In genomic region chr12:67484788-67485480, GRCh38 we compare ENCODE assay signal across 11 cellular contexts.
DNase-seq lines count a peak whose midpoint lies in the region; ATAC-seq lines count a peak whose summit lies in the region.
"Had no signal": no experiment of that assay in that cellular context is flagged by ENCODE, and none has a peak within 500 bp of the region (broad histone marks: within the 10 kb centered on the region; RNA-seq: fewer than 3 reads in every experiment).

No MANE protein-coding gene starts in this region.

- peak; percentile 19 for DNase-seq in activated CD4-positive, alpha-beta T cell treated with anti-CD3 and anti-CD28 coated beads for 36 hours
- DNase-seq in activated CD4-positive, alpha-beta T cell treated with anti-CD3 and anti-CD28 coated beads for 1 hour, result no peak
- DNase-seq in activated CD4-positive, alpha-beta T cell treated with anti-CD3 and anti-CD28 coated beads, Interleukin-2, amount 10 ng/mL, durations not matched to agents 7 days and 5 days, result peak; percentile 27
- peak in 3 of 10 donors; percentile 19 to 27 (median 26) for DNase-seq in naive thymus-derived CD8-positive, alpha-beta T cell
- no peak for DNase-seq in hippocampal formation (lab: John Stamatoyannopoulos, UW)
- no peak for DNase-seq in 8988T
- DNase-seq: activated CD4-positive, CD25-positive, alpha-beta regulatory T cell treated with anti-CD3 and anti-CD28 coated beads, Interleukin-2, amount 50 U/mL, for 72 hours; effector CD4-positive, alpha-beta T cell; NCI-H226 had no signal

- intact Hi-C loops in activated CD4-positive, alpha-beta T cell treated with anti-CD3 and anti-CD28 coated beads for 36 hours (cut with DNase I, micrococcal nuclease), result no loop called here

- CTCF ChIA-PET in activated CD4-positive, alpha-beta T cell treated with anti-CD3 and anti-CD28 coated beads for 36 hours (lab: Charles Lee), result interaction anchor here (0.5 to 1.7 kb wide), 4 partner anchors 10 to 908 kb away, joined by 3 to 5 read pairs (median 3); no protein-coding TSS in a partner anchor
- CTCF ChIA-PET in activated CD4-positive, alpha-beta T cell treated with anti-CD3 and anti-CD28 coated beads, Interleukin-2, amount 10 ng/mL, durations not matched to agents 7 days and 5 days (lab: Charles Lee), result interaction anchor here (0.5 kb wide), 1 partner anchor 292 kb away, joined by 3 read pairs; no protein-coding TSS in a partner anchor

- peaks cover 16% of the 10 kb centered on the region for H3K9me3 Mint-ChIP-seq in activated CD4-positive, alpha-beta T cell treated with anti-CD3 and anti-CD28 coated beads for 36 hours (ENCODE audit: low read depth)
- peaks cover 24% of the 10 kb centered on the region for H3K9me3 Mint-ChIP-seq in activated CD4-positive, alpha-beta T cell treated with anti-CD3 and anti-CD28 coated beads, Interleukin-2, amount 10 ng/mL, durations not matched to agents 7 days and 5 days
- peaks cover 0 to 23% (median 10%) of the 10 kb centered on the region in 9 donors for H3K9me3 Mint-ChIP-seq in naive thymus-derived CD8-positive, alpha-beta T cell

- H3K27ac Mint-ChIP-seq in activated CD4-positive, alpha-beta T cell treated with anti-CD3 and anti-CD28 coated beads for 36 hours, result peak overlapping the region; percentile 21
- H3K27ac Mint-ChIP-seq in activated CD4-positive, alpha-beta T cell treated with anti-CD3 and anti-CD28 coated beads, Interleukin-2, amount 10 ng/mL, durations not matched to agents 7 days and 5 days, result peak overlapping the region; percentile 65
- peak overlapping the region; percentile 19 to 96 (median 83) for H3K27ac Mint-ChIP-seq in naive thymus-derived CD8-positive, alpha-beta T cell

- ATAC-seq in activated CD4-positive, alpha-beta T cell treated with anti-CD3 and anti-CD28 coated beads for 36 hours, result peak; percentile 46
- ATAC-seq in HG02642 (IDR thresholded peaks at IDR 0.05; ENCODE audit: poor library complexity, unreplicated experiment) (peak; percentile 31), HG03280 (IDR thresholded peaks at IDR 0.05; ENCODE audit: unreplicated experiment) (no peak)
- peak; percentile 21 to 35 for ATAC-seq in naive thymus-derived CD8-positive, alpha-beta T cell

- H3K4me3 Mint-ChIP-seq in activated CD4-positive, alpha-beta T cell treated with anti-CD3 and anti-CD28 coated beads for 36 hours, result no peak overlapping the region
- no peak overlapping the region for H3K4me3 Mint-ChIP-seq in activated CD4-positive, alpha-beta T cell treated with anti-CD3 and anti-CD28 coated beads, Interleukin-2, amount 10 ng/mL, durations not matched to agents 7 days and 5 days
- H3K4me3 Mint-ChIP-seq in naive thymus-derived CD8-positive, alpha-beta T cell, result peak overlapping the region in 9 of 10 donors; percentile 7 to 58 (median 46)

- POLR2A ChIA-PET in activated CD4-positive, alpha-beta T cell treated with anti-CD3 and anti-CD28 coated beads for 36 hours (lab: Charles Lee), result no interaction called here
- POLR2A ChIA-PET in activated CD4-positive, alpha-beta T cell treated with anti-CD3 and anti-CD28 coated beads, Interleukin-2, amount 10 ng/mL, durations not matched to agents 7 days and 5 days (lab: Charles Lee), result no interaction called here
- POLR2A ChIA-PET in naive thymus-derived CD8-positive, alpha-beta T cell (lab: Charles Lee), result interaction anchor here (1.3 to 3.4 kb wide), 6 partner anchors 13 to 164 kb away, joined by 3 to 26 read pairs (median 9); partner anchors contain the start of gene DYRK2

- no peaks in the 10 kb centered on the region for H3K27me3 Mint-ChIP-seq in activated CD4-positive, alpha-beta T cell treated with anti-CD3 and anti-CD28 coated beads for 36 hours
- no peaks in the 10 kb centered on the region for H3K27me3 Mint-ChIP-seq in activated CD4-positive, alpha-beta T cell treated with anti-CD3 and anti-CD28 coated beads, Interleukin-2, amount 10 ng/mL, durations not matched to agents 7 days and 5 days
- no peaks in the 10 kb centered on the region for H3K27me3 Mint-ChIP-seq in naive thymus-derived CD8-positive, alpha-beta T cell

- H3K36me3 Mint-ChIP-seq in activated CD4-positive, alpha-beta T cell treated with anti-CD3 and anti-CD28 coated beads for 36 hours (ENCODE audit: low read depth), result peaks cover 12% of the 10 kb centered on the region
- peaks cover 11% of the 10 kb centered on the region for H3K36me3 Mint-ChIP-seq in activated CD4-positive, alpha-beta T cell treated with anti-CD3 and anti-CD28 coated beads, Interleukin-2, amount 10 ng/mL, durations not matched to agents 7 days and 5 days (ENCODE audit: low read depth)
- H3K36me3 Mint-ChIP-seq in naive thymus-derived CD8-positive, alpha-beta T cell, result peaks cover 0 to 12% (median 7%) of the 10 kb centered on the region in 3 donors

- peaks cover 40% of the 10 kb centered on the region for H3K4me1 Mint-ChIP-seq in activated CD4-positive, alpha-beta T cell treated with anti-CD3 and anti-CD28 coated beads for 36 hours
- H3K4me1 Mint-ChIP-seq in activated CD4-positive, alpha-beta T cell treated with anti-CD3 and anti-CD28 coated beads, Interleukin-2, amount 10 ng/mL, durations not matched to agents 7 days and 5 days, result peaks cover 40% of the 10 kb centered on the region
- peaks cover 24 to 42% (median 39%) of the 10 kb centered on the region in 4 donors for H3K4me1 Mint-ChIP-seq in naive thymus-derived CD8-positive, alpha-beta T cell

Comparison
In these comparisons a context has a peak if more than half of its experiments do, and no peak if none do; other contexts are left out.
1. DNase-seq: peak in activated CD4-positive, alpha-beta T cell treated with anti-CD3 and anti-CD28 coated beads for 36 hours (single experiment) and activated CD4-positive, alpha-beta T cell treated with anti-CD3 and anti-CD28 coated beads, Interleukin-2, amount 10 ng/mL, durations not matched to agents 7 days and 5 days (single experiment); none in activated CD4-positive, alpha-beta T cell treated with anti-CD3 and anti-CD28 coated beads for 1 hour (single experiment), hippocampal formation (0 of 2) and 8988T (single experiment).
2. H3K27ac Mint-ChIP-seq: peak in every context shown above with its lines; median percentile 83 in naive thymus-derived CD8-positive, alpha-beta T cell; 65 in activated CD4-positive, alpha-beta T cell treated with anti-CD3 and anti-CD28 coated beads, Interleukin-2, amount 10 ng/mL, durations not matched to agents 7 days and 5 days; 21 in activated CD4-positive, alpha-beta T cell treated with anti-CD3 and anti-CD28 coated beads for 36 hours.
3. H3K4me3 Mint-ChIP-seq: peak in naive thymus-derived CD8-positive, alpha-beta T cell (9 of 10); none in activated CD4-positive, alpha-beta T cell treated with anti-CD3 and anti-CD28 coated beads for 36 hours (single experiment) and activated CD4-positive, alpha-beta T cell treated with anti-CD3 and anti-CD28 coated beads, Interleukin-2, amount 10 ng/mL, durations not matched to agents 7 days and 5 days (single experiment).